In the genomic region with DNA sequence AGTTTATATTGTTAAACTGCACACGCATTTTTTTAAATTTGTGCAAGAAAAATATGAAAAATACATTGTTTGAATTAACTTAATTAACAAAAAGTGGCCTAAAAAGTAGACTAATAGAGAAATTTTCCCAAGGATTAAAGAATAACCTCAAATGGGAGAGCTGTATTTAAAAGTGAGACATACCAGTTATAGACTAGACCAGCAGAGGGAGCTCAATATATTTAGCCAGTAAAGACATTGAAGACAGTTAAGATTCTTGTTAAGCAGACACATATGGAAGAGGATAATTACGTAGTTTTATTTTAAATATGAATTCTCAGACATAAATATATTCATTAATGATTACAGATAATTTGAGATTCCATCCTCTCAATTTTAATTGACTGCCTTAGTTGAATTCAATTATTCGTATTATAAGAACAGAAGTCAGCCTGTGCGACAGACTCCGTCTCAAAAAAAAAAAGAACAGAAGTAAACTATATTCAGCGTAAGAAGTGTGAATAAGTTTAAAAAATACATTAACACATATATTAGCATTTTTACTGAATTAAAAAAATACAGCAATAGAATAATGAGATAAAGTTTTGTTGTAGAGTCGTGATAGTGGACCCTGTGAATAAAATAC, we compare ENCODE assay signal across 8 cellular contexts.
A peak's percentile ranks its signal among the peaks of the same experiment; 100 is the strongest.
DNase-seq lines count a peak whose midpoint lies in the region; ATAC-seq and TF ChIP-seq lines count a peak whose summit lies in the region.

No MANE protein-coding gene starts in this region.

- TF ChIP-seq CTCF in BJ (IDR thresholded peaks at IDR 0.05; ENCODE audit: insufficient read depth, low read depth, low read length): peak; percentile 56
- peak; percentile 70 to 83 for TF ChIP-seq CTCF in brain (conservative IDR thresholded peaks at IDR 0.05)
- TF ChIP-seq CTCF in right lobe of liver (IDR thresholded peaks at IDR 0.05): peak; percentile 51 to 72 (median 66)

- intact Hi-C loops in right lobe of liver (cut with DNase I): no loop called here

- no peak overlapping the region for H3K4me3 Mint-ChIP-seq in brain
- H3K4me3 Mint-ChIP-seq in CD8-positive, alpha-beta memory T cell: no peak overlapping the region

- no peaks in the 10 kb centered on the region for H3K4me1 Mint-ChIP-seq in brain
- no peaks in the 10 kb centered on the region for H3K4me1 Mint-ChIP-seq in CD8-positive, alpha-beta memory T cell

- no peaks in the 10 kb centered on the region for H3K9me3 ChIP-seq in right lobe of liver
- no peaks in the 10 kb centered on the region for H3K9me3 ChIP-seq in CD8-positive, alpha-beta memory T cell (ENCODE audit: low read length)

- ATAC-seq in GM19023 (IDR thresholded peaks at IDR 0.05; ENCODE audit: unreplicated experiment) (peak; percentile 65), HG03139 (IDR thresholded peaks at IDR 0.05; ENCODE audit: unreplicated experiment) (peak; percentile 79), right lobe of liver (peak; percentile 70 to 83 (median 78))

- no peaks in the 10 kb centered on the region for H3K9me3 Mint-ChIP-seq in brain
- H3K9me3 Mint-ChIP-seq in CD8-positive, alpha-beta memory T cell: peaks cover 0 to 6% (median 0%) of the 10 kb centered on the region in 5 donors

- no peak overlapping the region for H3K27ac ChIP-seq in right lobe of liver
- H3K27ac ChIP-seq in CD8-positive, alpha-beta memory T cell (ENCODE audit: low read depth, low read length): no peak overlapping the region

- H3K4me1 ChIP-seq in right lobe of liver: no peaks in the 10 kb centered on the region
- H3K4me1 ChIP-seq in CD8-positive, alpha-beta memory T cell (ENCODE audit: insufficient read depth, low read length): no peaks in the 10 kb centered on the region

- CTCF ChIA-PET in BJ (lab: Yijun Ruan, JAX): interaction anchor here (0.6 to 1.3 kb wide), 3 partner anchors 91 to 1127 kb away, joined by 3 to 5 read pairs (median 4); no protein-coding TSS in a partner anchor
- CTCF ChIA-PET in CD8-positive, alpha-beta memory T cell (lab: Charles Lee): no interaction called here

- no peaks in the 10 kb centered on the region for H3K27me3 ChIP-seq in BJ (ENCODE audit: control insufficient read depth, insufficient read depth, low read length)
- no peaks in the 10 kb centered on the region for H3K27me3 ChIP-seq in right lobe of liver
- no peaks in the 10 kb centered on the region for H3K27me3 ChIP-seq in CD8-positive, alpha-beta memory T cell (ENCODE audit: insufficient read depth, low read length, poor library complexity, severe bottlenecking)

- H3K27me3 Mint-ChIP-seq in brain: peaks cover 6% of the 10 kb centered on the region
- H3K27me3 Mint-ChIP-seq in CD8-positive, alpha-beta memory T cell: peaks cover 0 to 1% of the 10 kb centered on the region in 2 donors

- no peak for TF ChIP-seq POLR2A in right lobe of liver (IDR thresholded peaks at IDR 0.05)

- no peaks in the 10 kb centered on the region for H3K36me3 Mint-ChIP-seq in brain
- H3K36me3 Mint-ChIP-seq in CD8-positive, alpha-beta memory T cell: no peaks in the 10 kb centered on the region

- no peak overlapping the region for H3K27ac Mint-ChIP-seq in brain
- no peak overlapping the region for H3K27ac Mint-ChIP-seq in CD8-positive, alpha-beta memory T cell

- DNase-seq in BJ (ENCODE audit: low read depth) (no peak), NCI-H2227 treated with DMSO at 0.1 percent for 48 hours (lab: John Stamatoyannopoulos, UW) (peak; percentile 12), right lobe of liver (no peak), T1000 (lab: John Stamatoyannopoulos, UW) (no peak)
- no peak for DNase-seq in CD8-positive, alpha-beta memory T cell

- no peaks in the 10 kb centered on the region for H3K36me3 ChIP-seq in BJ (ENCODE audit: control insufficient read depth, insufficient read depth, low read length)
- H3K36me3 ChIP-seq in right lobe of liver: no peaks in the 10 kb centered on the region
- H3K36me3 ChIP-seq in CD8-positive, alpha-beta memory T cell (ENCODE audit: insufficient read depth, low read length): no peaks in the 10 kb centered on the region

- WGBS in right lobe of liver (ENCODE audit: insufficient coverage, low coverage, low lambda C conversion rate, missing lambda C conversion rate): 39% methylated on average over 7 of the region's 7 CpGs

- H3K4me3 ChIP-seq in BJ (ENCODE audit: low read depth, low read length): no peak overlapping the region
- H3K4me3 ChIP-seq in right lobe of liver: no peak overlapping the region
- no peak overlapping the region for H3K4me3 ChIP-seq in CD8-positive, alpha-beta memory T cell (ENCODE audit: low read length)

- POLR2A ChIA-PET in BJ (lab: Charles Lee): no interaction called here
- POLR2A ChIA-PET in CD8-positive, alpha-beta memory T cell (lab: Charles Lee): no interaction called here
